Comparison of ENCODE assay signal across 20 cellular contexts in genomic region chr13:39930060-39930459, GRCh38.
A peak's percentile ranks its signal among the peaks of the same experiment; 100 is the strongest.
DNase-seq lines count a peak whose midpoint lies in the region; ATAC-seq and TF ChIP-seq lines count a peak whose summit lies in the region.
"Had no signal": no experiment of that assay in that cellular context is flagged by ENCODE, and none has a peak within 500 bp of the region (broad histone marks: within the 10 kb centered on the region; RNA-seq: fewer than 3 reads in every experiment).

No MANE protein-coding gene starts in this region.

- no peaks in the 10 kb centered on the region for H3K27me3 Mint-ChIP-seq in activated T-cell treated with anti-CD3 and anti-CD28 coated beads, Interleukin-2, amount 50 U/mL, for 72 hours (ENCODE audit: low read depth)
- H3K27me3 Mint-ChIP-seq in activated T-helper 2 cell treated with anti-CD3 and anti-CD28 coated beads, Interferon-gamma antibody, Interleukin-2, Interleukin-4, amounts not matched to agents 10 μg/mL and 5 μg/mL and 100 μg/mL, durations not matched to agents 14 hours and 24 hours and 36 hours (ENCODE audit: low read depth) = no peaks in the 10 kb centered on the region
- no peaks in the 10 kb centered on the region for H3K27me3 Mint-ChIP-seq in CD4-positive, alpha-beta T cell
- peaks cover 14 to 19% of the 10 kb centered on the region in 2 donors for H3K27me3 Mint-ChIP-seq in stimulated activated naive B cell treated with anti-CD40 and anti-IgM and Interleukin-4, amounts not matched to agents 10 μg/mL and 1 μg/mL and 100 μg/mL, for 72 hours

- no peaks in the 10 kb centered on the region for H3K9me3 ChIP-seq in smooth muscle cell (replicated peaks; ENCODE audit: low read depth)
- no peaks in the 10 kb centered on the region for H3K9me3 ChIP-seq in CD4-positive, alpha-beta T cell (ENCODE audit: control insufficient read depth, low read length)
- H3K9me3 ChIP-seq: BE2C had no signal

- no peak for DNase-seq in activated T-cell treated with anti-CD3 and anti-CD28 coated beads, Interleukin-2, amount 50 U/mL, for 72 hours
- DNase-seq in activated T-cell treated with anti-CD3 and anti-CD28 coated beads for 4 hours (no peak), smooth muscle cell (lab: John Stamatoyannopoulos, UW; ENCODE audit: unreplicated experiment) (no peak), UCSD-AML1 (lab: John Stamatoyannopoulos, UW; ENCODE audit: unreplicated experiment) (no peak)
- no peak for DNase-seq in activated T-helper 2 cell treated with anti-CD3 and anti-CD28 coated beads, Interferon-gamma antibody, Interleukin-2, Interleukin-4, amounts not matched to agents 10 μg/mL and 5 μg/mL and 100 μg/mL, durations not matched to agents 14 hours and 24 hours and 36 hours (ENCODE audit: low spot score)
- no peak for DNase-seq in CD4-positive, alpha-beta T cell
- DNase-seq in stimulated activated naive B cell treated with anti-CD40 and anti-IgM and Interleukin-4, amounts not matched to agents 10 μg/mL and 1 μg/mL and 100 μg/mL, for 72 hours = no peak
- DNase-seq: BE2C; Calu3; CD4-positive, alpha-beta memory T cell; GF-D8; HFFc6; Kasumi-1; NCI-H1105 treated with DMSO at 0.1 percent for 48 hours; NCI-H1694; NCI-H2081 treated with DMSO at 0.1 percent for 48 hours; RPMI8226; SHP77 treated with DMSO at 0.1 percent for 48 hours had no signal

- no peaks in the 10 kb centered on the region for H3F3A ChIP-seq in smooth muscle cell (ENCODE audit: low read depth)

- POLR2A ChIA-PET in CD4-positive, alpha-beta T cell (lab: Charles Lee) = no interaction called here

- no peak overlapping the region for H3K27ac ChIP-seq in smooth muscle cell (ENCODE audit: low read depth)
- no peak overlapping the region for H3K27ac ChIP-seq in CD4-positive, alpha-beta T cell (ENCODE audit: low read depth, low read length)

- peak in 1 of 2 donors; percentile 21 for ATAC-seq in activated T-cell treated with anti-CD3 and anti-CD28 coated beads, Interleukin-2, amount 50 U/mL, for 72 hours (replicated peaks in 1 of 2)
- ATAC-seq in HG02798 (IDR thresholded peaks at IDR 0.05; ENCODE audit: poor library complexity, unreplicated experiment) = peak; percentile 45
- ATAC-seq in CD4-positive, alpha-beta T cell (ENCODE audit: poor library complexity) = no peak
- ATAC-seq in stimulated activated naive B cell treated with anti-CD40 and anti-IgM and Interleukin-4, amounts not matched to agents 10 μg/mL and 1 μg/mL and 100 μg/mL, for 72 hours (replicated peaks) = no peak

- no peak for TF ChIP-seq CTCF in smooth muscle cell (IDR thresholded peaks at IDR 0.05; ENCODE audit: borderline replicate concordance, insufficient read depth, poor library complexity, severe bottlenecking)
- TF ChIP-seq CTCF in CD4-positive, alpha-beta T cell (IDR thresholded peaks at IDR 0.05) = no peak

- H3K9ac ChIP-seq in smooth muscle cell (ENCODE audit: low read depth) = no peak overlapping the region

- H3K4me3 Mint-ChIP-seq in activated T-cell treated with anti-CD3 and anti-CD28 coated beads, Interleukin-2, amount 50 U/mL, for 72 hours = peak overlapping the region; percentile 42 to 65
- peak overlapping the region; percentile 7 for H3K4me3 Mint-ChIP-seq in activated T-helper 2 cell treated with anti-CD3 and anti-CD28 coated beads, Interferon-gamma antibody, Interleukin-2, Interleukin-4, amounts not matched to agents 10 μg/mL and 5 μg/mL and 100 μg/mL, durations not matched to agents 14 hours and 24 hours and 36 hours (ENCODE audit: low read depth)
- H3K4me3 Mint-ChIP-seq in CD4-positive, alpha-beta T cell = no peak overlapping the region
- H3K4me3 Mint-ChIP-seq in stimulated activated naive B cell treated with anti-CD40 and anti-IgM and Interleukin-4, amounts not matched to agents 10 μg/mL and 1 μg/mL and 100 μg/mL, for 72 hours = no peak overlapping the region
- H3K4me3 Mint-ChIP-seq: HFFc6, IgD-negative memory B cell had no signal

- H3K4me1 ChIP-seq in smooth muscle cell (ENCODE audit: low read depth) = no peaks in the 10 kb centered on the region
- H3K4me1 ChIP-seq: BE2C had no signal

- no peaks in the 10 kb centered on the region for H3K36me3 ChIP-seq in smooth muscle cell (ENCODE audit: low read depth)
- H3K36me3 ChIP-seq: BE2C had no signal

- H3K4me1 Mint-ChIP-seq in activated T-cell treated with anti-CD3 and anti-CD28 coated beads, Interleukin-2, amount 50 U/mL, for 72 hours (ENCODE audit: low read depth) = peaks cover 19% of the 10 kb centered on the region
- H3K4me1 Mint-ChIP-seq in activated T-helper 2 cell treated with anti-CD3 and anti-CD28 coated beads, Interferon-gamma antibody, Interleukin-2, Interleukin-4, amounts not matched to agents 10 μg/mL and 5 μg/mL and 100 μg/mL, durations not matched to agents 14 hours and 24 hours and 36 hours (ENCODE audit: low read depth) = peaks cover 21% of the 10 kb centered on the region
- H3K4me1 Mint-ChIP-seq in CD4-positive, alpha-beta T cell (ENCODE audit: low read depth) = peaks cover 15% of the 10 kb centered on the region
- H3K4me1 Mint-ChIP-seq in stimulated activated naive B cell treated with anti-CD40 and anti-IgM and Interleukin-4, amounts not matched to agents 10 μg/mL and 1 μg/mL and 100 μg/mL, for 72 hours = no peaks in the 10 kb centered on the region
- H3K4me1 Mint-ChIP-seq: IgD-negative memory B cell had no signal

- no peaks in the 10 kb centered on the region for H4K20me1 ChIP-seq in smooth muscle cell (ENCODE audit: low read depth)

- intact Hi-C loops in activated T-helper 2 cell treated with anti-CD3 and anti-CD28 coated beads, Interferon-gamma antibody, Interleukin-2, Interleukin-4, amounts not matched to agents 10 μg/mL and 5 μg/mL and 100 μg/mL, durations not matched to agents 14 hours and 24 hours and 36 hours (cut with micrococcal nuclease) = loop anchor here (2.0 to 5.0 kb wide), 3 partner anchors 27 to 243 kb away; no protein-coding TSS in a partner anchor
- intact Hi-C loops in CD4-positive, alpha-beta T cell (cut with DNase I, micrococcal nuclease) = no loop called here

- H3K27me3 ChIP-seq in smooth muscle cell (ENCODE audit: low read depth) = no peaks in the 10 kb centered on the region
- H3K27me3 ChIP-seq in CD4-positive, alpha-beta T cell (ENCODE audit: control insufficient read depth, insufficient read depth, low read length) = no peaks in the 10 kb centered on the region
- H3K27me3 ChIP-seq: BE2C had no signal

- H3K4me2 ChIP-seq in smooth muscle cell = no peak overlapping the region

- no peak overlapping the region for H3K4me3 ChIP-seq in smooth muscle cell

- peaks cover 3 to 9% of the 10 kb centered on the region in 2 donors for H3K9me3 Mint-ChIP-seq in activated T-cell treated with anti-CD3 and anti-CD28 coated beads, Interleukin-2, amount 50 U/mL, for 72 hours
- peaks cover 19% of the 10 kb centered on the region for H3K9me3 Mint-ChIP-seq in activated T-helper 2 cell treated with anti-CD3 and anti-CD28 coated beads, Interferon-gamma antibody, Interleukin-2, Interleukin-4, amounts not matched to agents 10 μg/mL and 5 μg/mL and 100 μg/mL, durations not matched to agents 14 hours and 24 hours and 36 hours
- H3K9me3 Mint-ChIP-seq in CD4-positive, alpha-beta T cell = peaks cover 5% of the 10 kb centered on the region
- peaks cover 10 to 12% of the 10 kb centered on the region in 2 donors for H3K9me3 Mint-ChIP-seq in stimulated activated naive B cell treated with anti-CD40 and anti-IgM and Interleukin-4, amounts not matched to agents 10 μg/mL and 1 μg/mL and 100 μg/mL, for 72 hours
- H3K9me3 Mint-ChIP-seq: HFFc6 had no signal

- peak overlapping the region; percentile 55 for H3K27ac Mint-ChIP-seq in activated T-cell treated with anti-CD3 and anti-CD28 coated beads, Interleukin-2, amount 50 U/mL, for 72 hours
- H3K27ac Mint-ChIP-seq in activated T-helper 2 cell treated with anti-CD3 and anti-CD28 coated beads, Interferon-gamma antibody, Interleukin-2, Interleukin-4, amounts not matched to agents 10 μg/mL and 5 μg/mL and 100 μg/mL, durations not matched to agents 14 hours and 24 hours and 36 hours = peak overlapping the region; percentile 48
- H3K27ac Mint-ChIP-seq in CD4-positive, alpha-beta T cell = no peak overlapping the region
- no peak overlapping the region for H3K27ac Mint-ChIP-seq in stimulated activated naive B cell treated with anti-CD40 and anti-IgM and Interleukin-4, amounts not matched to agents 10 μg/mL and 1 μg/mL and 100 μg/mL, for 72 hours
- H3K27ac Mint-ChIP-seq: HFFc6, IgD-negative memory B cell had no signal

- 75% methylated on average over 2 of the region's 2 CpGs for WGBS in smooth muscle cell (ENCODE audit: low lambda C conversion rate)

- no peaks in the 10 kb centered on the region for H3K79me2 ChIP-seq in smooth muscle cell (ENCODE audit: low read depth)

- H2AFZ ChIP-seq in smooth muscle cell (ENCODE audit: low read depth) = peak overlapping the region; percentile 33

- CTCF ChIA-PET in CD4-positive, alpha-beta T cell (lab: Charles Lee) = no interaction called here

- H3K36me3 Mint-ChIP-seq in activated T-cell treated with anti-CD3 and anti-CD28 coated beads, Interleukin-2, amount 50 U/mL, for 72 hours (ENCODE audit: insufficient read depth in 2 of 2) = peaks cover 4 to 7% of the 10 kb centered on the region in 2 donors
- peaks cover 6% of the 10 kb centered on the region for H3K36me3 Mint-ChIP-seq in activated T-helper 2 cell treated with anti-CD3 and anti-CD28 coated beads, Interferon-gamma antibody, Interleukin-2, Interleukin-4, amounts not matched to agents 10 μg/mL and 5 μg/mL and 100 μg/mL, durations not matched to agents 14 hours and 24 hours and 36 hours (ENCODE audit: low read depth)
- no peaks in the 10 kb centered on the region for H3K36me3 Mint-ChIP-seq in CD4-positive, alpha-beta T cell (ENCODE audit: low read depth)
- peaks cover 5% of the 10 kb centered on the region in 2 donors for H3K36me3 Mint-ChIP-seq in stimulated activated naive B cell treated with anti-CD40 and anti-IgM and Interleukin-4, amounts not matched to agents 10 μg/mL and 1 μg/mL and 100 μg/mL, for 72 hours
- H3K36me3 Mint-ChIP-seq: CD4-positive, alpha-beta memory T cell had no signal

Comparison
In these comparisons a context has a peak if more than half of its experiments do, and no peak if none do; other contexts are left out.
1. H3K27ac Mint-ChIP-seq: peak in activated T-cell treated with anti-CD3 and anti-CD28 coated beads, Interleukin-2, amount 50 U/mL, for 72 hours (single experiment) and activated T-helper 2 cell treated with anti-CD3 and anti-CD28 coated beads, Interferon-gamma antibody, Interleukin-2, Interleukin-4, amounts not matched to agents 10 μg/mL and 5 μg/mL and 100 μg/mL, durations not matched to agents 14 hours and 24 hours and 36 hours (single experiment); none in CD4-positive, alpha-beta T cell (single experiment) and stimulated activated naive B cell treated with anti-CD40 and anti-IgM and Interleukin-4, amounts not matched to agents 10 μg/mL and 1 μg/mL and 100 μg/mL, for 72 hours (single experiment).
2. H3K4me3 Mint-ChIP-seq: peak in activated T-cell treated with anti-CD3 and anti-CD28 coated beads, Interleukin-2, amount 50 U/mL, for 72 hours (2 of 2) and activated T-helper 2 cell treated with anti-CD3 and anti-CD28 coated beads, Interferon-gamma antibody, Interleukin-2, Interleukin-4, amounts not matched to agents 10 μg/mL and 5 μg/mL and 100 μg/mL, durations not matched to agents 14 hours and 24 hours and 36 hours (single experiment); none in CD4-positive, alpha-beta T cell (single experiment) and stimulated activated naive B cell treated with anti-CD40 and anti-IgM and Interleukin-4, amounts not matched to agents 10 μg/mL and 1 μg/mL and 100 μg/mL, for 72 hours (0 of 2).